Comparison of ENCODE assay signal across 8 cellular contexts in the genomic region with DNA sequence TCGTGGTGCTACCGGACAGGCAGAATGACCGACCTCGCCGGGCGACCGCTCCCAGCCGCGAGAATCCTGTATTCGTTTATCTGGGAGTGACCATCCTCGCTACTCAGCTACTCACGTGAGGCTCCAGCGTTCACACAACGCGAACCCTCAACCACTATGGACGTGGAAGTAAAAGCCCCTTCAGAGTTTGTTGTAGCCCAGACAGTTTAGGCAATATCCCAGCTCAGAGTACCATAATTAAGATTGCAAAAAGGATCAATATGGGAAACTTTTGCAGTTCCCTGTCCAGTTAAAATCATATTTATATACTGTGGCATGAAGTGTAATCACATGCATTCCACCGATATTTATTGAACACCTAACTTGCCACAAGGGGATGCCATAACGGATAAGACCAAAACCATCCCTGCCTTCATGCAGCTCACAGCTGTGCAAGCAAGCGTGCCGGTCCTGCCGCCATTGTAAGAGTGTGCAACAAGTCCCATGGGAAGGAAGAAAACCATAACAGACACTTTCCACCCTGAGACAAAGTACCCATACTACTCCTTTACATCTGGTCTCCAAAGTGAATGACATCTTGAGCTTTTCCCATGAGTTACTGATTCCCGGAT. TPM values are rescaled to one million over a fixed set of nuclear protein-coding genes. Genes with fewer than 3 reads are reported as not detected.
DNase-seq lines count a peak whose midpoint lies in the region; ATAC-seq and TF ChIP-seq lines count a peak whose summit lies in the region.

No MANE protein-coding gene starts in this region.

- ATAC-seq in GM23338 (peak; percentile 8; the same call in 2 of the 3 replicates), HG02938 (IDR thresholded peaks at IDR 0.05; ENCODE audit: unreplicated experiment) (no peak)

- intact Hi-C loops in CD4-positive, alpha-beta memory T cell (cut with micrococcal nuclease) = loop anchor here (2.0 to 5.0 kb wide), 5 partner anchors 104 to 1561 kb away; a partner anchor contains a TSS

- POLR2A ChIA-PET in CD4-positive, alpha-beta memory T cell (lab: Charles Lee; ENCODE audit: partially characterized antibody) = interaction anchor here (0.6 to 1.3 kb wide), 9 partner anchors 10 to 743 kb away, joined by 3 to 8 read pairs (median 5); a partner anchor contains a TSS

- H3K9me2 ChIP-seq in GM23338 (ENCODE audit: insufficient read depth) = no peaks in the 10 kb centered on the region

- peak in 1 of 5 donors; percentile 39 for DNase-seq in CD4-positive, alpha-beta memory T cell
- DNase-seq in GM23338 (ENCODE audit: low spot score) (peak; percentile 42), cardiac fibroblast (ENCODE audit: low read depth in 2 of 2) (peak in 1 of 2 donors; percentile 41), inferior parietal cortex (ENCODE audit: extremely low spot score) (no peak), germinal center (ENCODE audit: low spot score) (no peak)

- peaks cover 0 to 3% (median 0%) of the 10 kb centered on the region in 8 donors for H3K9me3 Mint-ChIP-seq in CD4-positive, alpha-beta memory T cell
- H3K9me3 Mint-ChIP-seq in GM23338 = no peaks in the 10 kb centered on the region

- H3K9me3 ChIP-seq in CD4-positive, alpha-beta memory T cell (ENCODE audit: control insufficient read depth in 1 of 2, low read length in 2 of 2) = no peaks in the 10 kb centered on the region
- H3K9me3 ChIP-seq in OCI-LY3 (ENCODE audit: insufficient read depth, low read length) (no peaks in the 10 kb centered on the region), mucosa of stomach (ENCODE audit: control insufficient read depth, low read length) (no peaks in the 10 kb centered on the region)

- H2AFZ ChIP-seq in GM23338 (peak overlapping the region; percentile 99), OCI-LY3 (ENCODE audit: low read depth, low read length) (peak overlapping the region; percentile 80)

- CTCF ChIA-PET in CD4-positive, alpha-beta memory T cell (lab: Charles Lee; ENCODE audit: partially characterized antibody) = interaction anchor here (0.9 to 1.1 kb wide), 2 partner anchors 14 to 118 kb away, joined by 3 to 4 read pairs; no protein-coding TSS in a partner anchor

- H3K27ac Mint-ChIP-seq in CD4-positive, alpha-beta memory T cell = peak overlapping the region; percentile 81 to 97 (median 92)
- peak overlapping the region; percentile 85 for H3K27ac Mint-ChIP-seq in GM23338

- no peaks in the 10 kb centered on the region for H3F3A ChIP-seq in GM23338 (replicated peaks; ENCODE audit: low read depth)

- peak overlapping the region; percentile 77 to 100 for H3K4me3 ChIP-seq in CD4-positive, alpha-beta memory T cell (ENCODE audit: low read length in 2 of 2)
- H3K4me3 ChIP-seq in GM23338 (peak overlapping the region; percentile 78), OCI-LY3 (ENCODE audit: low read length) (peak overlapping the region; percentile 84), cardiac fibroblast (replicated peaks in 1 of 2; ENCODE audit: low read depth in 2 of 2, low read length in 2 of 2) (peak overlapping the region; percentile 78 to 84), mucosa of stomach (ENCODE audit: low read length) (peak overlapping the region; percentile 61)

- H3K27ac ChIP-seq in CD4-positive, alpha-beta memory T cell (ENCODE audit: low read depth, low read length) = peak overlapping the region; percentile 96
- no peak overlapping the region for H3K27ac ChIP-seq in GM23338 (ENCODE audit: low read depth)
- H3K27ac ChIP-seq in OCI-LY3 (ENCODE audit: low read length) = no peak overlapping the region

- peaks cover 6% of the 10 kb centered on the region; the same call in 1 of the 2 replicates for H4K20me1 ChIP-seq in GM23338 (replicated peaks; ENCODE audit: insufficient read depth)
- no peaks in the 10 kb centered on the region for H4K20me1 ChIP-seq in OCI-LY3 (ENCODE audit: insufficient read depth, low read length)

- H3K4me2 ChIP-seq in GM23338 (peak overlapping the region; percentile 88), OCI-LY3 (ENCODE audit: low read length) (peak overlapping the region; percentile 80)

- no peaks in the 10 kb centered on the region for H3K27me3 ChIP-seq in CD4-positive, alpha-beta memory T cell (ENCODE audit: insufficient read depth, low read length)
- peaks cover 6% of the 10 kb centered on the region; the same call in 1 of the 2 replicates for H3K27me3 ChIP-seq in GM23338 (ENCODE audit: insufficient read depth)
- peaks cover 6% of the 10 kb centered on the region; the same call in 1 of the 2 replicates for H3K27me3 ChIP-seq in OCI-LY3 (ENCODE audit: low read depth, low read length)
- no peaks in the 10 kb centered on the region for H3K27me3 ChIP-seq in mucosa of stomach (ENCODE audit: control insufficient read depth, insufficient read depth, low read length)

- peaks cover 10 to 17% of the 10 kb centered on the region in 2 donors for H3K36me3 Mint-ChIP-seq in CD4-positive, alpha-beta memory T cell
- H3K36me3 Mint-ChIP-seq in GM23338 (ENCODE audit: low read depth) = peaks cover 19% of the 10 kb centered on the region

- H3K4me1 ChIP-seq in CD4-positive, alpha-beta memory T cell (ENCODE audit: insufficient read depth, low read length) = peaks cover 35% of the 10 kb centered on the region
- H3K4me1 ChIP-seq in GM23338 (ENCODE audit: insufficient read depth) = peaks cover 10% of the 10 kb centered on the region
- peaks cover 19% of the 10 kb centered on the region for H3K4me1 ChIP-seq in OCI-LY3 (ENCODE audit: low read length)
- peaks cover 6% of the 10 kb centered on the region for H3K4me1 ChIP-seq in mucosa of stomach (ENCODE audit: control insufficient read depth, insufficient read depth, low read length)

- H3K27me3 Mint-ChIP-seq in CD4-positive, alpha-beta memory T cell = peaks cover 2 to 3% of the 10 kb centered on the region in 2 donors
- H3K27me3 Mint-ChIP-seq in GM23338 (ENCODE audit: insufficient read depth, low read depth, poor library complexity) = peaks cover 13% of the 10 kb centered on the region

- peaks cover 31% of the 10 kb centered on the region for H3K79me2 ChIP-seq in GM23338 (replicated peaks; ENCODE audit: insufficient read depth)
- peaks cover 17% of the 10 kb centered on the region for H3K79me2 ChIP-seq in OCI-LY3 (ENCODE audit: low read length)

- H3K4me3 Mint-ChIP-seq in CD4-positive, alpha-beta memory T cell = peak overlapping the region; percentile 89 to 100 (median 94)
- peak overlapping the region; percentile 92 for H3K4me3 Mint-ChIP-seq in GM23338

- no peaks in the 10 kb centered on the region for H3K36me3 ChIP-seq in CD4-positive, alpha-beta memory T cell (ENCODE audit: insufficient read depth, low read length)
- H3K36me3 ChIP-seq in GM23338 (ENCODE audit: insufficient read depth) (no peaks in the 10 kb centered on the region), OCI-LY3 (replicated peaks; ENCODE audit: low read depth, low read length) (no peaks in the 10 kb centered on the region), mucosa of stomach (ENCODE audit: control insufficient read depth, insufficient read depth, low read length) (no peaks in the 10 kb centered on the region)

- TF ChIP-seq CTCF in GM23338 (conservative IDR thresholded peaks at IDR 0.05; ENCODE audit: low read depth in 2 of 2) = peak; percentile 37 to 46
- peak; percentile 30 for TF ChIP-seq CTCF in OCI-LY3 (IDR thresholded peaks at IDR 0.05; ENCODE audit: low read depth, low read length)
- no peak for TF ChIP-seq CTCF in cardiac fibroblast (IDR thresholded peaks at IDR 0.05; ENCODE audit: low read depth, low read length)

- H3K9ac ChIP-seq in OCI-LY3 (ENCODE audit: low read length) (peak overlapping the region; percentile 55), mucosa of stomach (ENCODE audit: low read length) (peak overlapping the region; percentile 64)

- peaks cover 21 to 42% (median 30%) of the 10 kb centered on the region in 4 donors for H3K4me1 Mint-ChIP-seq in CD4-positive, alpha-beta memory T cell
- peaks cover 14% of the 10 kb centered on the region for H3K4me1 Mint-ChIP-seq in GM23338

TF ChIP-seq in GM23338, 12 proteins besides CTCF, POLR2A, EP300 and RAD21 (continues in another document):
- TF ChIP-seq JUNB (IDR thresholded peaks at IDR 0.05; ENCODE audit: unreplicated experiment) (no peak), EZH2phosphoT487 (IDR thresholded peaks at IDR 0.05; ENCODE audit: unreplicated experiment) (no peak), ZNF331 (CRISPR knock-in tag; IDR thresholded peaks at IDR 0.05; ENCODE audit: low read depth) (no peak), EZH2 (IDR thresholded peaks at IDR 0.05; ENCODE audit: low read depth, unreplicated experiment) (no peak), CREB1 (CRISPR knock-in tag; IDR thresholded peaks at IDR 0.05; ENCODE audit: low read depth) (no peak), POLR2AphosphoS5 (IDR thresholded peaks at IDR 0.05; ENCODE audit: low read depth) (no peak), STAT1 (IDR thresholded peaks at IDR 0.05; ENCODE audit: unreplicated experiment) (no peak)
- TF ChIP-seq, protein P1, sequence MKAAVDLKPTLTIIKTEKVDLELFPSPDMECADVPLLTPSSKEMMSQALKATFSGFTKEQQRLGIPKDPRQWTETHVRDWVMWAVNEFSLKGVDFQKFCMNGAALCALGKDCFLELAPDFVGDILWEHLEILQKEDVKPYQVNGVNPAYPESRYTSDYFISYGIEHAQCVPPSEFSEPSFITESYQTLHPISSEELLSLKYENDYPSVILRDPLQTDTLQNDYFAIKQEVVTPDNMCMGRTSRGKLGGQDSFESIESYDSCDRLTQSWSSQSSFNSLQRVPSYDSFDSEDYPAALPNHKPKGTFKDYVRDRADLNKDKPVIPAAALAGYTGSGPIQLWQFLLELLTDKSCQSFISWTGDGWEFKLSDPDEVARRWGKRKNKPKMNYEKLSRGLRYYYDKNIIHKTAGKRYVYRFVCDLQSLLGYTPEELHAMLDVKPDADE (IDR thresholded peaks at IDR 0.05) = no peak

RNA-seq across cellular contexts. Expression of a gene that starts 0.9 kb away (rescaled TPM):
- total RNA-seq in CD4-positive, alpha-beta memory T cell = 100 to 1,000 TPM; 188 to 212 TPM
- polyA plus RNA-seq in CD4-positive, alpha-beta memory T cell = 100 to 1,000 TPM; 162 to 174 TPM
- total RNA-seq in GM23338 (2014; rRNA removed; shearing (Covaris generic)) = 25.0 and 31.8 TPM in 2 replicates
- 27.7 and 31.8 TPM in 2 replicates for polyA plus RNA-seq in GM23338 (2016; fragmentation: Nextera tagmentation; extraction: Ambion mirVana)
